Comparison of ENCODE assay signal across 8 cellular contexts in the genomic region with DNA sequence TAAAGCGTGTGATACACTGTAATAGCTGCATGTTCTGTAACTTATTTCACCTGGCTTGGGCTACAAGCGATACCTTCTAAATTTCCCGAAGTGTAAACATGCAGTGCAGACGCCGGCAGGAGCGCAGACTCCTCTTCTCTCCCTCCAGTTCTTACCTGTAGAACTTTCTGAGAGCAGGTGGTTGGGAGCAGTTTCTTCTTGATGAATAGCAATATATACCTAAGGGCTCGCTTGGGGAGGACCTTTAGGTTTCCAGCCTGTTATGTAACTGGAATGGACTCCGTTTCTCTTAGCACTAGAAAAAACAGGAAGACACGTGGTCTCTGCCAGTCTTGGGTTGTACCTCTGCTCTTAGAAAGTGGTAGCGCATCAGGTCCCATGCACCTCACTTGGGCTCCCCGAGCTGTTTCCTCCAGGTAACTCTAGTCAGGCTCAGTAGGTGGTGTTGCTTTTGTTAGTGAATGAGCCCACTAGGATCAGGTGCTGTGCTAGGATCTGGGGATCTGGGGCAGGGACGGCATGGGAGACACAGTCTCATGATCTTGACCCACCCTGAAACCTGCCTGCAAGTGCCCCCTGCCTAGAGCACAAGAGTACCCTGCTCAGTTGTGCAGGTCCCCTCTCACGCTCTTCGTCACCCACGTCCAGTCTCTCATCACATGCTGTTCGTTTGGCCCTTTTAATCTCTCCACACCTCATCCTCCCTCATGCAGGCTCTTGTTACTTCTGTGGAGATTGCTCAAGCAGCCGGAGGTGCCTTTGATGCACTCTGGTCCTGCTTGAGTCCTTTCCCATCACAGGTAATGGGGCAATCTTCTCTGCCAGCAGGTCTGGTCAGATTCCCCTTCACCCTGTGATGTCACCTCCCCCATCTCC. TPM values are rescaled to one million over a fixed set of nuclear protein-coding genes. Genes with fewer than 3 reads are reported as not detected.
DNase-seq lines count a peak whose midpoint lies in the region; ATAC-seq and TF ChIP-seq lines count a peak whose summit lies in the region.

No MANE protein-coding gene starts in this region.

- no peak for ATAC-seq in activated naive CD8-positive, alpha-beta T cell treated with anti-CD3 and anti-CD28 coated beads, Interleukin-2, amount 50 U/mL, for 24 hours
- ATAC-seq in HG02623 (IDR thresholded peaks at IDR 0.05; ENCODE audit: unreplicated experiment) (no peak), HG03342 (IDR thresholded peaks at IDR 0.05; ENCODE audit: unreplicated experiment) (no peak), GM18520 (IDR thresholded peaks at IDR 0.05; ENCODE audit: unreplicated experiment) (no peak)

- no peak overlapping the region for H3K27ac ChIP-seq in mesodermal cell (ENCODE audit: low read depth, low read length, severe bottlenecking)

- peaks cover 35% of the 10 kb centered on the region for H3K36me3 ChIP-seq in mesodermal cell (ENCODE audit: control insufficient read depth, insufficient read depth, low read length)

- peaks cover 52 to 53% (median 53%) of the 10 kb centered on the region in 3 donors for H3K4me1 Mint-ChIP-seq in IgD-negative memory B cell
- peaks cover 61% of the 10 kb centered on the region for H3K4me1 Mint-ChIP-seq in activated naive CD8-positive, alpha-beta T cell treated with anti-CD3 and anti-CD28 coated beads, Interleukin-2, amount 50 U/mL, for 24 hours

- no peaks in the 10 kb centered on the region for H3K27me3 Mint-ChIP-seq in IgD-negative memory B cell
- H3K27me3 Mint-ChIP-seq in activated naive CD8-positive, alpha-beta T cell treated with anti-CD3 and anti-CD28 coated beads, Interleukin-2, amount 50 U/mL, for 24 hours, result no peaks in the 10 kb centered on the region

- H3K4me3 Mint-ChIP-seq in IgD-negative memory B cell, result peak overlapping the region; percentile 84 to 98 (median 96)
- H3K4me3 Mint-ChIP-seq in activated naive CD8-positive, alpha-beta T cell treated with anti-CD3 and anti-CD28 coated beads, Interleukin-2, amount 50 U/mL, for 24 hours, result peak overlapping the region; percentile 88

- H3K4me3 ChIP-seq in AG04449 (ENCODE audit: low read depth, low read length) (peak overlapping the region; percentile 64), mesodermal cell (ENCODE audit: extremely low read depth, insufficient read depth, low read length, poor library complexity, severe bottlenecking) (peak overlapping the region; percentile 54)

- no peaks in the 10 kb centered on the region for H3K36me3 Mint-ChIP-seq in IgD-negative memory B cell
- peaks cover 37% of the 10 kb centered on the region for H3K36me3 Mint-ChIP-seq in activated naive CD8-positive, alpha-beta T cell treated with anti-CD3 and anti-CD28 coated beads, Interleukin-2, amount 50 U/mL, for 24 hours (ENCODE audit: low read depth)

- H3K9me3 Mint-ChIP-seq in IgD-negative memory B cell, result no peaks in the 10 kb centered on the region
- no peaks in the 10 kb centered on the region for H3K9me3 Mint-ChIP-seq in activated naive CD8-positive, alpha-beta T cell treated with anti-CD3 and anti-CD28 coated beads, Interleukin-2, amount 50 U/mL, for 24 hours

- H3K4me1 ChIP-seq in mesodermal cell (ENCODE audit: control insufficient read depth, insufficient read depth, low read length, poor library complexity, severe bottlenecking), result peaks cover 21% of the 10 kb centered on the region

- H3K9me3 ChIP-seq in mesodermal cell (ENCODE audit: control insufficient read depth, low read length), result no peaks in the 10 kb centered on the region

- no peak for TF ChIP-seq CTCF in AG04449 (IDR thresholded peaks at IDR 0.05; ENCODE audit: insufficient read depth, low read length, missing control alignments)

- CTCF ChIA-PET in AG04449 (lab: Yijun Ruan, JAX), result interaction anchor here (1.3 kb wide), 1 partner anchor 11 kb away, joined by 3 read pairs; no protein-coding TSS in a partner anchor

- WGBS in mesodermal cell (ENCODE audit: insufficient coverage in 2 of 2), 2 experiments, result 90 to 94% methylated on average over 14 to 15 of the region's 17 CpGs

- DNase-seq in AG04449 (ENCODE audit: low read depth, low spot score), result no peak
- no peak for DNase-seq in activated naive CD8-positive, alpha-beta T cell treated with anti-CD3 and anti-CD28 coated beads, Interleukin-2, amount 50 U/mL, for 24 hours
- no peak for DNase-seq in DMS53 (lab: John Stamatoyannopoulos, UW)

- POLR2A ChIA-PET in AG04449 (lab: Yijun Ruan, JAX), result no interaction called here

- H3K27ac Mint-ChIP-seq in IgD-negative memory B cell, result peak overlapping the region; percentile 76 to 96 (median 92)
- H3K27ac Mint-ChIP-seq in activated naive CD8-positive, alpha-beta T cell treated with anti-CD3 and anti-CD28 coated beads, Interleukin-2, amount 50 U/mL, for 24 hours, result peak overlapping the region; percentile 69

RNA-seq across cellular contexts. Expression of a gene that starts 2.8 kb away (rescaled TPM):
- polyA plus RNA-seq in IgD-negative memory B cell, result 1.6 TPM
- 19.0 TPM for polyA plus RNA-seq in mesodermal cell (2013, experiment 1 of 2)
- 22.3 TPM for polyA plus RNA-seq in mesodermal cell (2013, experiment 2 of 2)
